ENCODE assay signal across 8 cellular contexts in the genomic region with DNA sequence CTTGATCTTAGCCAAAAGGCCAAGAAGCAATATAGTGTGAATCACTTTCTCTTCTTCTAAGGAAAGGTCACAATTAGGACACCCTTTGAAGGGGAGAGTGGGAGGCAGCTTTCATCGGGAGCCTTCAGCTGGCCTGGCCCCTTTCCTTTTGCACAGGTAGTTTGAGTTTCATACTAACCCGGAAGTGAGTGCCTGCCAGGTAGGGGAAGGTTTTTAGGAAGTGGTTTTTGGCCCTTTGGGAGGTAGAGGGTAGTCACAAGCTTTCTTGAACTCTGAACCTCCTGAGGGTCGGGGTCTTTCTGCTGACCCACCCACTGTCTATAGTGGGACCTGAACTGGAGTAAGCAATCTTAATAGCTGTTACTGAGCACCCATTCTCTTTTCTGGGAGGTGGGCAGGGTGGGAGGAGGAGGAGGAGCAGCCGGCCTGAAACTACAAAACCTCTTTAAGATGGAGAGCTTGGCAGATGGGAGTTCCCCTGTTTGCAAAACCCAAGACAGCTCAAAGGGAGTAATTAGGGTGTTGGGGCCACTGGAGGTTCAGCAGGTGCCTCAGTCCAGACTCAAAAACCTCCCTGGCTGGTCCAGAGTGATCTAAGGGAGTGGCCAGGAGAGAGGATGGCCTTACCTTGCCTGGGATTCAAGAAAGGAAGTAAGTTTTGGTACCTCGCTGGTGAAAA. TPM values are rescaled to one million over a fixed set of nuclear protein-coding genes. Genes with fewer than 3 reads are reported as not detected.
A peak's percentile ranks its signal among the peaks of the same experiment; 100 is the strongest.
DNase-seq lines count a peak whose midpoint lies in the region; ATAC-seq and TF ChIP-seq lines count a peak whose summit lies in the region.

No MANE protein-coding gene starts in this region.

- ATAC-seq in GM18867 (IDR thresholded peaks at IDR 0.05; ENCODE audit: unreplicated experiment): peak; percentile 35
- peak; percentile 36 for ATAC-seq in HG02610 (IDR thresholded peaks at IDR 0.05; ENCODE audit: unreplicated experiment)

- TF ChIP-seq CTCF in neural crest cell (conservative IDR thresholded peaks at IDR 0.05): no peak

- H3K27ac Mint-ChIP-seq in T-helper 2 cell treated with Interferon-gamma antibody and Interleukin-4, amounts not matched to agents 5 μg/mL and 100 μg/mL, for 36 hours: peak overlapping the region; percentile 78
- H3K27ac Mint-ChIP-seq in neural crest cell (ENCODE audit: unreplicated experiment): no peak overlapping the region

- DNase-seq in T-helper 2 cell treated with Interferon-gamma antibody and Interleukin-4, amounts not matched to agents 5 μg/mL and 100 μg/mL, for 36 hours (ENCODE audit: low spot score): peak; percentile 18
- no peak for DNase-seq in neural crest cell (ENCODE audit: low read depth, low spot score)
- DNase-seq in H7: no peak
- no peak for DNase-seq in cerebellar cortex (ENCODE audit: low spot score)
- no peak for DNase-seq in substantia nigra (lab: John Stamatoyannopoulos, UW)
- no peak for DNase-seq in kidney tubule cell (ENCODE audit: low spot score)

- peaks cover 56% of the 10 kb centered on the region for H3K4me1 Mint-ChIP-seq in T-helper 2 cell treated with Interferon-gamma antibody and Interleukin-4, amounts not matched to agents 5 μg/mL and 100 μg/mL, for 36 hours (ENCODE audit: low read depth)
- H3K4me1 Mint-ChIP-seq in neural crest cell: peaks cover 64% of the 10 kb centered on the region

- no peaks in the 10 kb centered on the region for H3K27me3 ChIP-seq in H7 (ENCODE audit: control insufficient read depth, insufficient read depth, low read length)

- H3K36me3 Mint-ChIP-seq in T-helper 2 cell treated with Interferon-gamma antibody and Interleukin-4, amounts not matched to agents 5 μg/mL and 100 μg/mL, for 36 hours (ENCODE audit: low read depth): peaks cover 16% of the 10 kb centered on the region
- H3K36me3 Mint-ChIP-seq in neural crest cell (ENCODE audit: low read depth): no peaks in the 10 kb centered on the region

- no peak overlapping the region for H3K4me3 ChIP-seq in H7 (ENCODE audit: insufficient read depth, low read depth, low read length)

- no peaks in the 10 kb centered on the region for H3K27me3 Mint-ChIP-seq in T-helper 2 cell treated with Interferon-gamma antibody and Interleukin-4, amounts not matched to agents 5 μg/mL and 100 μg/mL, for 36 hours (ENCODE audit: low read depth)
- H3K27me3 Mint-ChIP-seq in neural crest cell (ENCODE audit: low read depth): peaks cover 2% of the 10 kb centered on the region

- H3K27ac ChIP-seq in substantia nigra (ENCODE audit: low read depth, low read length, poor library complexity, severe bottlenecking): no peak overlapping the region

- 0 out of 2 replicates have a peak, but pooled peaks cover 2% of the 10 kb centered on the region for H3K36me3 ChIP-seq in H7 (replicated peaks; ENCODE audit: control insufficient read depth, insufficient read depth, low read length)

- H3K9me3 Mint-ChIP-seq in T-helper 2 cell treated with Interferon-gamma antibody and Interleukin-4, amounts not matched to agents 5 μg/mL and 100 μg/mL, for 36 hours: no peaks in the 10 kb centered on the region
- H3K9me3 Mint-ChIP-seq in neural crest cell: no peaks in the 10 kb centered on the region

- H3K4me3 Mint-ChIP-seq in T-helper 2 cell treated with Interferon-gamma antibody and Interleukin-4, amounts not matched to agents 5 μg/mL and 100 μg/mL, for 36 hours: peak overlapping the region; percentile 57
- peak overlapping the region; percentile 5 for H3K4me3 Mint-ChIP-seq in neural crest cell

RNA-seq across cellular contexts. Expression of a gene that starts 6.0 kb away (rescaled TPM):
- 230 and 231 TPM in 2 replicates for total RNA-seq in neural crest cell
- 134 and 136 TPM in 2 replicates for total RNA-seq in H7 (2014; rRNA removed; shearing (Covaris generic))
